ENCODE assay signal across 21 cellular contexts in genomic region chr17:76691379-76692191, GRCh38. TPM values are rescaled to one million over a fixed set of nuclear protein-coding genes. Genes with fewer than 3 reads are reported as not detected.
A peak's percentile ranks its signal among the peaks of the same experiment; 100 is the strongest.
DNase-seq lines count a peak whose midpoint lies in the region; ATAC-seq and TF ChIP-seq lines count a peak whose summit lies in the region.
"Had no signal": no experiment of that assay in that cellular context is flagged by ENCODE, and none has a peak within 500 bp of the region (broad histone marks: within the 10 kb centered on the region; RNA-seq: fewer than 3 reads in every experiment).

No MANE protein-coding gene starts in this region.

- WGBS in psoas muscle, 3 donors = 69 to 90% (median 77%) methylated on average over 14 of the region's 14 CpGs

- H3K36me3 ChIP-seq in BLaER1 = peaks cover 13% of the 10 kb centered on the region; the same call in 1 of the 2 replicates
- H3K36me3 ChIP-seq in SJSA1 = peaks cover 32% of the 10 kb centered on the region
- H3K36me3 ChIP-seq in left ventricle myocardium inferior = peaks cover 6% of the 10 kb centered on the region
- no peaks in the 10 kb centered on the region for H3K36me3 ChIP-seq in psoas muscle (ENCODE audit: insufficient read depth in 1 of 2, low read depth in 1 of 2)
- H3K36me3 ChIP-seq: pancreas, upper lobe of right lung had no signal

- DNase-seq in SJSA1 (ENCODE audit: low read depth in 1 of 2, low spot score in 2 of 2) (peak; percentile 77 to 86), left ventricle myocardium inferior (no peak), psoas muscle (no peak), posterior vena cava (ENCODE audit: low spot score) (no peak), SHP77 treated with DMSO at 0.1 percent for 48 hours (lab: John Stamatoyannopoulos, UW) (no peak)
- DNase-seq: activated naive CD4-positive, alpha-beta T cell treated with anti-CD3 and anti-CD28 coated beads, Interleukin-2, amount 10 ng/mL, durations not matched to agents 7 days and 5 days; amniotic stem cell; BE2C; dermis blood vessel endothelial cell; DMS79; naive thymus-derived CD4-positive, alpha-beta T cell; NCI-H187 treated with DMSO at 0.1 percent for 48 hours; OCI-M1; stimulated activated CD8-positive, alpha-beta memory T cell treated with anti-CD3 and anti-CD28 coated beads, Interleukin-4, amount 100 ng/mL, for 48 hours; upper lobe of right lung; WERI-Rb-1 had no signal

- no peak for TF ChIP-seq CTCF in left ventricle myocardium inferior (IDR thresholded peaks at IDR 0.05; ENCODE audit: borderline replicate concordance)
- TF ChIP-seq CTCF in psoas muscle (IDR thresholded peaks at IDR 0.05) = no peak

- ATAC-seq in psoas muscle = no peak
- ATAC-seq in HG03159 (IDR thresholded peaks at IDR 0.05; ENCODE audit: unreplicated experiment) = no peak
- no peak for ATAC-seq in stimulated activated memory B cell treated with anti-CD40 and anti-IgM and Interleukin-4, amounts not matched to agents 10 μg/mL and 1 μg/mL and 100 μg/mL, for 72 hours
- ATAC-seq: naive thymus-derived CD4-positive, alpha-beta T cell; upper lobe of right lung had no signal

- H3K27me3 ChIP-seq in BLaER1 (no peaks in the 10 kb centered on the region), SJSA1 (replicated peaks) (no peaks in the 10 kb centered on the region), left ventricle myocardium inferior (ENCODE audit: low read depth) (no peaks in the 10 kb centered on the region), psoas muscle (ENCODE audit: insufficient read depth in 3 of 3, low read length in 2 of 3) (no peaks in the 10 kb centered on the region)
- H3K27me3 ChIP-seq: BE2C, pancreas, upper lobe of right lung had no signal

- H3K4me3 Mint-ChIP-seq in stimulated activated memory B cell treated with anti-CD40 and anti-IgM and Interleukin-4, amounts not matched to agents 10 μg/mL and 1 μg/mL and 100 μg/mL, for 72 hours = no peak overlapping the region
- H3K4me3 Mint-ChIP-seq: activated naive CD4-positive, alpha-beta T cell treated with anti-CD3 and anti-CD28 coated beads, Interleukin-2, amount 10 ng/mL, durations not matched to agents 7 days and 5 days; activated T-helper 1 cell treated with anti-CD3 and anti-CD28 coated beads, Interleukin-12 subunit alpha, Interleukin-12 subunit beta, Interleukin-2, Interleukin-4 antibody, amounts not matched to agents 30 ng/mL and 10 ng/mL and 1 ng/mL, durations not matched to agents 14 hours and 24 hours and 36 hours; naive thymus-derived CD4-positive, alpha-beta T cell had no signal

- H3K4me3 ChIP-seq in BLaER1 (no peak overlapping the region), SJSA1 (no peak overlapping the region), left ventricle myocardium inferior (peak overlapping the region; percentile 13), psoas muscle (no peak overlapping the region)
- H3K4me3 ChIP-seq: pancreas, upper lobe of right lung had no signal

- H3K27me3 Mint-ChIP-seq in stimulated activated memory B cell treated with anti-CD40 and anti-IgM and Interleukin-4, amounts not matched to agents 10 μg/mL and 1 μg/mL and 100 μg/mL, for 72 hours = peaks cover 36% of the 10 kb centered on the region

- H3K27ac ChIP-seq in BLaER1 = no peak overlapping the region
- H3K27ac ChIP-seq in SJSA1 = peak overlapping the region; percentile 94
- H3K27ac ChIP-seq in left ventricle myocardium inferior (replicated peaks) = peak overlapping the region; percentile 98
- peak overlapping the region; percentile 10 for H3K27ac ChIP-seq in psoas muscle
- H3K27ac ChIP-seq: upper lobe of right lung, WERI-Rb-1 had no signal

- no peaks in the 10 kb centered on the region for H3K9me3 Mint-ChIP-seq in stimulated activated memory B cell treated with anti-CD40 and anti-IgM and Interleukin-4, amounts not matched to agents 10 μg/mL and 1 μg/mL and 100 μg/mL, for 72 hours
- H3K9me3 Mint-ChIP-seq: activated naive CD4-positive, alpha-beta T cell treated with anti-CD3 and anti-CD28 coated beads, Interleukin-2, amount 10 ng/mL, durations not matched to agents 7 days and 5 days; activated T-helper 1 cell treated with anti-CD3 and anti-CD28 coated beads, Interleukin-12 subunit alpha, Interleukin-12 subunit beta, Interleukin-2, Interleukin-4 antibody, amounts not matched to agents 30 ng/mL and 10 ng/mL and 1 ng/mL, durations not matched to agents 14 hours and 24 hours and 36 hours; naive thymus-derived CD4-positive, alpha-beta T cell had no signal

- H3K36me3 Mint-ChIP-seq in stimulated activated memory B cell treated with anti-CD40 and anti-IgM and Interleukin-4, amounts not matched to agents 10 μg/mL and 1 μg/mL and 100 μg/mL, for 72 hours = no peaks in the 10 kb centered on the region
- H3K36me3 Mint-ChIP-seq: naive thymus-derived CD4-positive, alpha-beta T cell had no signal

- H3K4me1 ChIP-seq in BLaER1 (peaks cover 90% of the 10 kb centered on the region), SJSA1 (replicated peaks) (peaks cover 88% of the 10 kb centered on the region), left ventricle myocardium inferior (peaks cover 100% of the 10 kb centered on the region), psoas muscle (peaks cover 43% of the 10 kb centered on the region)

- peak overlapping the region; percentile 36 for H3K4me2 ChIP-seq in BLaER1

- 0 out of 2 replicates have a peak, but pooled peaks cover 5% of the 10 kb centered on the region for H4K20me1 ChIP-seq in BLaER1

- no peak overlapping the region for H3K27ac Mint-ChIP-seq in stimulated activated memory B cell treated with anti-CD40 and anti-IgM and Interleukin-4, amounts not matched to agents 10 μg/mL and 1 μg/mL and 100 μg/mL, for 72 hours
- H3K27ac Mint-ChIP-seq: activated naive CD4-positive, alpha-beta T cell treated with anti-CD3 and anti-CD28 coated beads, Interleukin-2, amount 10 ng/mL, durations not matched to agents 7 days and 5 days; activated T-helper 1 cell treated with anti-CD3 and anti-CD28 coated beads, Interleukin-12 subunit alpha, Interleukin-12 subunit beta, Interleukin-2, Interleukin-4 antibody, amounts not matched to agents 30 ng/mL and 10 ng/mL and 1 ng/mL, durations not matched to agents 14 hours and 24 hours and 36 hours; naive thymus-derived CD4-positive, alpha-beta T cell had no signal

- H3K4me1 Mint-ChIP-seq in stimulated activated memory B cell treated with anti-CD40 and anti-IgM and Interleukin-4, amounts not matched to agents 10 μg/mL and 1 μg/mL and 100 μg/mL, for 72 hours = peaks cover 14% of the 10 kb centered on the region

- intact Hi-C loops in left ventricle myocardium inferior (cut with micrococcal nuclease) (no loop called here), psoas muscle (cut with DNase I) (no loop called here), posterior vena cava (cut with DNase I) (no loop called here)

- H3K9ac ChIP-seq in BLaER1 = no peak overlapping the region

- H3K9me3 ChIP-seq in BLaER1 (no peaks in the 10 kb centered on the region), SJSA1 (replicated peaks) (no peaks in the 10 kb centered on the region), left ventricle myocardium inferior (replicated peaks) (no peaks in the 10 kb centered on the region), psoas muscle (no peaks in the 10 kb centered on the region)
- H3K9me3 ChIP-seq: BE2C, pancreas, upper lobe of right lung had no signal

RNA-seq across cellular contexts. Expression of gene MXRA7, which starts 19.2 kb away (rescaled TPM):
- 362 and 546 TPM in 2 replicates for total RNA-seq in SJSA1 (2014; rRNA removed; shearing (Covaris generic))
- total RNA-seq in left ventricle myocardium inferior = 411 TPM
- 10 to 100 TPM; 40.8 to 75.1 (median 52.0) TPM for total RNA-seq in psoas muscle
- polyA plus RNA-seq in psoas muscle = 10 to 100 TPM; 34.6 to 43.2 (median 37.6) TPM
- total RNA-seq in posterior vena cava = 100 to 1,000 TPM; 343 to 428 TPM

RNA-seq across cellular contexts. Expression of gene JMJD6, which starts 34.8 kb away (rescaled TPM):
- 48.4 and 97.4 TPM in 2 replicates for total RNA-seq in SJSA1 (2014; rRNA removed; shearing (Covaris generic))
- total RNA-seq in left ventricle myocardium inferior (65.2 TPM), psoas muscle (10 to 100 TPM; 30.8 to 61.9 (median 53.6) TPM), posterior vena cava (10 to 100 TPM; 32.1 to 43.0 TPM)
- polyA plus RNA-seq in psoas muscle = 10 to 100 TPM; 32.3 to 81.9 (median 51.6) TPM

RNA-seq across cellular contexts. Expression of gene METTL23, which starts 35.1 kb away (rescaled TPM):
- 52.3 and 59.4 TPM in 2 replicates for total RNA-seq in SJSA1 (2014; rRNA removed; shearing (Covaris generic))
- 21.0 TPM for total RNA-seq in left ventricle myocardium inferior
- 10 to 100 TPM; 19.0 to 27.0 (median 24.3) TPM for total RNA-seq in psoas muscle
- 10 to 100 TPM; 30.8 to 54.0 (median 36.5) TPM for polyA plus RNA-seq in psoas muscle
- 10 to 100 TPM; 23.3 to 25.6 TPM for total RNA-seq in posterior vena cava

RNA-seq across cellular contexts. Expression of gene SRSF2, which starts 45.5 kb away (rescaled TPM):
- total RNA-seq in SJSA1 (2014; rRNA removed; shearing (Covaris generic)) = 376 and 384 TPM in 2 replicates
- 78.5 TPM for total RNA-seq in left ventricle myocardium inferior
- 100 to 1,000 TPM in 2 of 4 donors, 10 to 100 TPM in 2; 57.9 to 128 (median 90.6) TPM for total RNA-seq in psoas muscle
- 100 to 1,000 TPM in 2 of 3 donors, 10 to 100 TPM in 1; 81.9 to 135 (median 118) TPM for polyA plus RNA-seq in psoas muscle
- total RNA-seq in posterior vena cava = 100 to 1,000 TPM; 120 to 133 TPM

RNA-seq across cellular contexts. Expression of gene MFSD11, which starts 46.3 kb away (rescaled TPM):
- 21.5 and 37.3 TPM in 2 replicates for total RNA-seq in SJSA1 (2014; rRNA removed; shearing (Covaris generic))
- total RNA-seq in left ventricle myocardium inferior (21.4 TPM), psoas muscle (10 to 100 TPM; 18.7 to 26.5 (median 22.0) TPM), posterior vena cava (10 to 100 TPM; 20.7 to 24.0 TPM)
- 10 to 100 TPM; 10.1 to 27.4 (median 10.3) TPM for polyA plus RNA-seq in psoas muscle

Comparison
In these comparisons a context has a peak if more than half of its experiments do, and no peak if none do; other contexts are left out.
1. DNase-seq: peak in SJSA1 (2 of 2); none in left ventricle myocardium inferior (single experiment), psoas muscle (0 of 2), posterior vena cava (single experiment) and SHP77 treated with DMSO at 0.1 percent for 48 hours (single experiment).